Comparison of ENCODE assay signal across 16 cellular contexts in the genomic region with DNA sequence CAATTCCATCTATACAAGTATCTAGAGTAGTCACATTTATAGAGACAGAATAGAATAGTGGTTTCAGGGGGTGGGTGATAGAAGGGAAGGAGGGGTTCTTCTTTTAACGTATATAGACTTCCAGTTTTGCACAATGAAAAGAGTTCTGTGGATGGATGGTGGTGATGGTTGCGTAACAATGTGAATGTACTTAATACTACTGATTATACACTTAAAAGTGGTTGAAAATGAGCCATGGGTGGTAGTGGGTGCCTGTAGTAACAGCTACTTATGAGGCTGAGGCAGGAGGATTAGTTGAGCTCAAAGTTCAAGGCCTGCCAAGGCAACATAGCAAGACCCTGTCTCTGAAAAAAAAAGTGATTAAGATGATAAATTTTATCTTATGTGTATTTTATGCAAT.
"Had no signal": no experiment of that assay in that cellular context is flagged by ENCODE, and none has a peak within 500 bp of the region (broad histone marks: within the 10 kb centered on the region; RNA-seq: fewer than 3 reads in every experiment).

No MANE protein-coding gene starts in this region.

- H3K27ac ChIP-seq: neutrophil, upper lobe of left lung, VCaP had no signal

- H3K9me3 Mint-ChIP-seq: activated CD4-positive, alpha-beta memory T cell treated with anti-CD3 and anti-CD28 coated beads for 36 hours; activated T-cell treated with anti-CD3 and anti-CD28 coated beads, Interleukin-2, amount 50 U/mL, for 24 hours had no signal

- H3K4me3 ChIP-seq: upper lobe of left lung had no signal

- H3K9me3 ChIP-seq: neutrophil, upper lobe of left lung had no signal

- H3K4me3 Mint-ChIP-seq: activated CD4-positive, alpha-beta memory T cell treated with anti-CD3 and anti-CD28 coated beads for 36 hours; activated CD8-positive, alpha-beta memory T cell treated with anti-CD3 and anti-CD28 coated beads, Interleukin-2, amount 10 ng/mL, durations not matched to agents 7 days and 5 days; activated T-cell treated with anti-CD3 and anti-CD28 coated beads, Interleukin-2, amount 50 U/mL, for 24 hours; naive thymus-derived CD4-positive, alpha-beta T cell; stimulated activated naive CD8-positive, alpha-beta T cell treated with anti-CD3 and anti-CD28 coated beads, Interleukin-15, Interleukin-2, amounts not matched to agents 100 ng/mL and 50 ng/mL, for 24 hours; T-cell had no signal

- DNase-seq: activated CD4-positive, alpha-beta memory T cell treated with anti-CD3 and anti-CD28 coated beads for 36 hours; activated CD8-positive, alpha-beta memory T cell treated with anti-CD3 and anti-CD28 coated beads, Interleukin-2, amount 10 ng/mL, durations not matched to agents 7 days and 5 days; activated naive CD4-positive, alpha-beta T cell treated with anti-CD3 and anti-CD28 coated beads, Interleukin-2, amount 50 U/mL, for 16 hours; activated T-cell treated with anti-CD3 and anti-CD28 coated beads, Interleukin-2, amount 50 U/mL, for 24 hours; dermis blood vessel endothelial cell; islet precursor cell; naive thymus-derived CD4-positive, alpha-beta T cell; small intestine; stimulated activated CD4-positive, alpha-beta T cell treated with anti-CD3 and anti-CD28 coated beads, Interleukin-4, amount 100 ng/mL, for 4 hours; stimulated activated CD8-positive, alpha-beta memory T cell treated with anti-CD3 and anti-CD28 coated beads, Interleukin-4, amount 100 ng/mL, for 48 hours; T-cell; T1000; upper lobe of left lung had no signal

- ATAC-seq: activated CD8-positive, alpha-beta memory T cell treated with anti-CD3 and anti-CD28 coated beads, Interleukin-2, amount 10 ng/mL, durations not matched to agents 7 days and 5 days; naive thymus-derived CD4-positive, alpha-beta T cell; T-cell had no signal

- H3K36me3 ChIP-seq: neutrophil, upper lobe of left lung had no signal

- H3K27me3 Mint-ChIP-seq: T-cell had no signal

- H3K36me3 Mint-ChIP-seq: activated CD4-positive, alpha-beta memory T cell treated with anti-CD3 and anti-CD28 coated beads for 36 hours; T-cell had no signal

- H3K27ac Mint-ChIP-seq: activated CD4-positive, alpha-beta memory T cell treated with anti-CD3 and anti-CD28 coated beads for 36 hours; activated CD8-positive, alpha-beta memory T cell treated with anti-CD3 and anti-CD28 coated beads, Interleukin-2, amount 10 ng/mL, durations not matched to agents 7 days and 5 days; activated T-cell treated with anti-CD3 and anti-CD28 coated beads, Interleukin-2, amount 50 U/mL, for 24 hours; naive thymus-derived CD4-positive, alpha-beta T cell; stimulated activated naive CD8-positive, alpha-beta T cell treated with anti-CD3 and anti-CD28 coated beads, Interleukin-15, Interleukin-2, amounts not matched to agents 100 ng/mL and 50 ng/mL, for 24 hours; T-cell had no signal

- H3K27me3 ChIP-seq: upper lobe of left lung had no signal
